Comparison of ENCODE assay signal across 10 cellular contexts in the genomic region with DNA sequence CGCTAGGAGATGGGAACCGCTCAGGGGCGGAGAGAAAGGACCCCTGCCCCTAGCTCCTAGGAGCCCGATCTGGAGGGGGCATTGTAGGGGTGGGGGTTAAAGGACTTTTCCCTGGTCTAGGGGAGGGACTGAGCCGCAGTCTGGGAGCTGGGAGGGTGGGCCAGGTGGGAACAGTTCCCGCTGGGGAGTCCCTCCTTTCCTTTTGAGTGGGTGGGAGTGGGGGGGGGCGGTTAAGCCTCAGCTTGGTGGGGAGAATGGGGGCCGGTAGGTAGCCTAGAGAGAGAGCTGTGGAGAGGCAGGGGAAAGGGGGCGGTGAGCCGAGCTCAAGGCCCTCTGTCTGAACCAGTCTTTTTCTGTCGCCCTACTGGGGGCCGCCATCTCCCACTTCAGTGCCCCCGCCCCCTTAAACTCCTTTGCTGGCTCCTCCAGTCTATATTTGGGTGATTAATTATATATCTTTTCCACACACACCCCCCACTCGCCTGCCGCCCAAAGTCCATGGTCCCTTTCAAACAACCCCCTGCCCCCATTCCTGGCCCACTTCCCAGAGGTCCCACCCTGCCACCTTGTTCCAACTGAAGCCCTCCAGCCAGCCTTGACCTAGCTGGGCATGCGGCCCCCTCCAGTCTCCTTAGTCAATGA. TPM values are rescaled to one million over a fixed set of nuclear protein-coding genes. Genes with fewer than 3 reads are reported as not detected.
DNase-seq lines count a peak whose midpoint lies in the region; ATAC-seq and TF ChIP-seq lines count a peak whose summit lies in the region.
"Had no signal": no experiment of that assay in that cellular context is flagged by ENCODE, and none has a peak within 500 bp of the region (broad histone marks: within the 10 kb centered on the region; RNA-seq: fewer than 3 reads in every experiment).

No MANE protein-coding gene starts in this region.

- ATAC-seq in HG02642 (IDR thresholded peaks at IDR 0.05; ENCODE audit: poor library complexity, unreplicated experiment): no peak

- H3K4me1 Mint-ChIP-seq in dendritic cell treated with granulocyte-macrophage colony-stimulating factor and Interleukin-4, amounts not matched to agents 40 ng/mL and 50 ng/mL, for 4 days (ENCODE audit: low read depth): peaks cover 18% of the 10 kb centered on the region
- H3K4me1 Mint-ChIP-seq in nephron: peaks cover 18% of the 10 kb centered on the region

- H3K9me3 Mint-ChIP-seq in dendritic cell treated with granulocyte-macrophage colony-stimulating factor and Interleukin-4, amounts not matched to agents 40 ng/mL and 50 ng/mL, for 4 days: no peaks in the 10 kb centered on the region
- H3K9me3 Mint-ChIP-seq in nephron: peaks cover 20% of the 10 kb centered on the region

- POLR2A ChIA-PET in BJ (lab: Charles Lee): interaction anchor here (0.6 kb wide), 1 partner anchor 106 kb away, joined by 3 read pairs; no protein-coding TSS in a partner anchor

- H3K27me3 ChIP-seq in BJ (ENCODE audit: control insufficient read depth, insufficient read depth, low read length): no peaks in the 10 kb centered on the region

- peak overlapping the region; percentile 86 for H3K4me3 ChIP-seq in BJ (ENCODE audit: low read depth, low read length)
- peak overlapping the region; percentile 69 for H3K4me3 ChIP-seq in LNCaP clone FGC (ENCODE audit: low read depth, low read length)

- TF ChIP-seq CTCF in BJ (IDR thresholded peaks at IDR 0.05; ENCODE audit: insufficient read depth, low read depth, low read length) (no peak), LNCaP clone FGC (IDR thresholded peaks at IDR 0.05; ENCODE audit: control insufficient read depth, extremely low read depth, insufficient read depth) (no peak), nephron (IDR thresholded peaks at IDR 0.05; ENCODE audit: unreplicated experiment in 3 of 3) (no peak)

- peak overlapping the region; percentile 80 for H3K27ac Mint-ChIP-seq in dendritic cell treated with granulocyte-macrophage colony-stimulating factor and Interleukin-4, amounts not matched to agents 40 ng/mL and 50 ng/mL, for 4 days
- peak overlapping the region in 2 of 3 experiments; percentile 67 to 84 for H3K27ac Mint-ChIP-seq in nephron

- H3K36me3 Mint-ChIP-seq in dendritic cell treated with granulocyte-macrophage colony-stimulating factor and Interleukin-4, amounts not matched to agents 40 ng/mL and 50 ng/mL, for 4 days (ENCODE audit: low read depth): peaks cover 18% of the 10 kb centered on the region
- H3K36me3 Mint-ChIP-seq in nephron (ENCODE audit: low read depth): peaks cover 19% of the 10 kb centered on the region

- peak overlapping the region; percentile 76 for H3K4me3 Mint-ChIP-seq in dendritic cell treated with granulocyte-macrophage colony-stimulating factor and Interleukin-4, amounts not matched to agents 40 ng/mL and 50 ng/mL, for 4 days
- peak overlapping the region; percentile 88 to 91 (median 91) for H3K4me3 Mint-ChIP-seq in nephron

- no peaks in the 10 kb centered on the region; the same call in 1 of the 2 replicates for H3K36me3 ChIP-seq in BJ (ENCODE audit: control insufficient read depth, insufficient read depth, low read length)

- intact Hi-C loops in dendritic cell treated with granulocyte-macrophage colony-stimulating factor and Interleukin-4, amounts not matched to agents 40 ng/mL and 50 ng/mL, for 4 days (cut with micrococcal nuclease): no loop called here

- H3K27me3 Mint-ChIP-seq in dendritic cell treated with granulocyte-macrophage colony-stimulating factor and Interleukin-4, amounts not matched to agents 40 ng/mL and 50 ng/mL, for 4 days: peaks cover 7% of the 10 kb centered on the region
- H3K27me3 Mint-ChIP-seq in nephron (ENCODE audit: low read depth): peaks cover 7% of the 10 kb centered on the region

- CTCF ChIA-PET in BJ (lab: Yijun Ruan, JAX): interaction anchor here (0.9 kb wide), 1 partner anchor 126 kb away, joined by 3 read pairs; no protein-coding TSS in a partner anchor

- no peak for DNase-seq in BJ (ENCODE audit: low read depth)
- DNase-seq in LNCaP clone FGC (ENCODE audit: low read depth): no peak
- no peak for DNase-seq in middle frontal gyrus (ENCODE audit: extremely low spot score, low spot score)
- DNase-seq in H4 (ENCODE audit: low spot score): no peak
- no peak for DNase-seq in NCI-H128 (lab: John Stamatoyannopoulos, UW; ENCODE audit: unreplicated experiment)

RNA-seq across cellular contexts. Expression of gene ZNF275, which starts 0.8 kb away (rescaled TPM):
- polyA plus RNA-seq in BJ (2011; rRNA removed): 12.0 and 13.2 TPM in 2 replicates
- 15.8 and 18.5 TPM in 2 replicates for polyA minus RNA-seq in BJ (2011; rRNA and poly(A)+ RNA removed)
- total RNA-seq in H4 (2014; rRNA removed; shearing (Covaris generic)): 6.0 and 6.3 TPM in 2 replicates

RNA-seq across cellular contexts. Expression of gene PNMA6F, which starts 13.2 kb away (rescaled TPM):
- polyA plus RNA-seq in BJ (2011; rRNA removed): not detected in 2 replicates
- not detected in 2 replicates for polyA minus RNA-seq in BJ (2011; rRNA and poly(A)+ RNA removed)
- total RNA-seq in H4 (2014; rRNA removed; shearing (Covaris generic)): not detected in 2 replicates
- total RNA-seq: pulmonary artery endothelial cell; T-helper 2 cell treated with Interferon-gamma antibody and Interleukin-4, amounts not matched to agents 100 ng/mL and 5 ng/mL, for 36 hours had no signal
